In genomic region chr12:56127485-56127887, GRCh38 we compare ENCODE assay signal across 8 cellular contexts. TPM values are rescaled to one million over a fixed set of nuclear protein-coding genes. Genes with fewer than 3 reads are reported as not detected.
DNase-seq lines count a peak whose midpoint lies in the region; ATAC-seq and TF ChIP-seq lines count a peak whose summit lies in the region.

No MANE protein-coding gene starts in this region.

- peaks cover 0 to 15% (median 0%) of the 10 kb centered on the region in 3 donors for H3K36me3 ChIP-seq in Peyer's patch
- H3K36me3 ChIP-seq in parathyroid adenoma (ENCODE audit: control insufficient read depth, insufficient read depth, low read length): no peaks in the 10 kb centered on the region

- H3K79me2 ChIP-seq in parathyroid adenoma: no peaks in the 10 kb centered on the region

- H3K4me2 ChIP-seq in parathyroid adenoma (ENCODE audit: low read length): peak overlapping the region; percentile 90

- no peak for ATAC-seq in GM21360 (IDR thresholded peaks at IDR 0.05; ENCODE audit: unreplicated experiment)

- DNase-seq in Calu3: no peak
- no peak for DNase-seq in Peyer's patch
- DNase-seq in epithelial cell of esophagus (ENCODE audit: low read depth): no peak
- no peak for DNase-seq in hippocampal formation (lab: John Stamatoyannopoulos, UW)
- DNase-seq in NCI-H1436 (lab: John Stamatoyannopoulos, UW): no peak
- DNase-seq in NOMO-1 treated with dmso at 0.1 percent for 144 hours (lab: John Stamatoyannopoulos, UW; ENCODE audit: unreplicated experiment): no peak

- H3K36me3 Mint-ChIP-seq in Calu3 (ENCODE audit: insufficient read depth, unreplicated experiment): peaks cover 58% of the 10 kb centered on the region

- no peaks in the 10 kb centered on the region for H3K9me3 ChIP-seq in Peyer's patch
- no peaks in the 10 kb centered on the region for H3K9me3 ChIP-seq in parathyroid adenoma (ENCODE audit: control insufficient read depth, low read length)

- no TSS peak for BruUV-seq in Calu3 (replicated peaks; lab: Mats Ljungman, UMichigan)

- H3K27me3 Mint-ChIP-seq in Calu3 (ENCODE audit: unreplicated experiment): no peaks in the 10 kb centered on the region

- H3K4me3 ChIP-seq in Peyer's patch (peak overlapping the region in 3 of 4 donors; percentile 82 to 93 (median 88)), epithelial cell of esophagus (ENCODE audit: low read length) (peak overlapping the region; percentile 93), parathyroid adenoma (ENCODE audit: low read depth, low read length) (peak overlapping the region; percentile 82)

- H3K4me1 ChIP-seq in Peyer's patch (peaks cover 4 to 35% (median 17%) of the 10 kb centered on the region in 4 donors), parathyroid adenoma (peaks cover 17% of the 10 kb centered on the region)

- H3K27ac ChIP-seq in Peyer's patch (peak overlapping the region; percentile 52 to 96 (median 80)), parathyroid adenoma (peak overlapping the region; percentile 55)

- intact Hi-C loops in Calu3 (cut with micrococcal nuclease; ENCODE audit: unreplicated experiment): loop anchor here (2.0 to 10.0 kb wide), 3 partner anchors 31 to 337 kb away; partner anchors contain the start of genes MYL6 and SPRYD4

- H3K4me3 Mint-ChIP-seq in Calu3 (ENCODE audit: low read depth, unreplicated experiment): peak overlapping the region; percentile 98

- no peaks in the 10 kb centered on the region for H3K9me3 Mint-ChIP-seq in Calu3 (ENCODE audit: low read depth, unreplicated experiment)

- peak overlapping the region; percentile 72 for H3K27ac Mint-ChIP-seq in Calu3 (ENCODE audit: unreplicated experiment)

- H3K27me3 ChIP-seq in Peyer's patch (no peaks in the 10 kb centered on the region), parathyroid adenoma (ENCODE audit: control insufficient read depth, insufficient read depth, low read length) (no peaks in the 10 kb centered on the region)

- peaks cover 35% of the 10 kb centered on the region for H3K4me1 Mint-ChIP-seq in Calu3 (ENCODE audit: low read depth, unreplicated experiment)

- TF ChIP-seq CTCF in Calu3 (IDR thresholded peaks at IDR 0.05; ENCODE audit: unreplicated experiment) (no peak), Peyer's patch (IDR thresholded peaks at IDR 0.05) (peak in 1 of 6 experiments; percentile 9), epithelial cell of esophagus (IDR thresholded peaks at IDR 0.05; ENCODE audit: insufficient read depth, low read depth, low read length, missing control alignments) (no peak), parathyroid adenoma (IDR thresholded peaks at IDR 0.05) (no peak)

- CTCF ChIA-PET in Calu3 (lab: Charles Lee): interaction anchor here (0.5 to 4.8 kb wide), 13 partner anchors 9 to 509 kb away, joined by 3 to 25 read pairs (median 5); partner anchors contain the start of genes ANKRD52, MYL6, MYL6B and RNF41

- TF ChIP-seq POLR2A in Peyer's patch (IDR thresholded peaks at IDR 0.05): no peak

- no peak overlapping the region for H3K9ac ChIP-seq in parathyroid adenoma

- no peak overlapping the region for H2AFZ ChIP-seq in parathyroid adenoma

RNA-seq across cellular contexts. Expression of gene ESYT1, which starts 0.6 kb away (rescaled TPM):
- 72.7 and 91.1 TPM in 2 replicates for total RNA-seq in Calu3 (2022)
- total RNA-seq in Peyer's patch: 10 to 100 TPM; 36.3 to 62.7 (median 53.2) TPM

RNA-seq across cellular contexts. Expression of gene ZC3H10, which starts 9.4 kb away (rescaled TPM):
- 6.6 and 8.2 TPM in 2 replicates for total RNA-seq in Calu3 (2022)
- 1 to 10 TPM; 2.0 to 5.5 (median 3.8) TPM for total RNA-seq in Peyer's patch

RNA-seq across cellular contexts. Expression of gene RPL41, which starts 11.1 kb away (rescaled TPM):
- total RNA-seq in Calu3 (2022) (2,379 and 2,426 TPM in 2 replicates), Peyer's patch (1,000 to 10,000 TPM; 1,852 to 2,996 (median 2,194) TPM)

RNA-seq across cellular contexts. Expression of gene PA2G4, which starts 23.1 kb away (rescaled TPM):
- total RNA-seq in Calu3 (2022): 229 and 233 TPM in 2 replicates
- total RNA-seq in Peyer's patch: 100 to 1,000 TPM in 1 of 4 donors, 10 to 100 TPM in 3; 34.3 to 221 (median 48.7) TPM

RNA-seq across cellular contexts. Expression of gene MYL6B, which starts 24.9 kb away (rescaled TPM):
- 52.4 and 53.7 TPM in 2 replicates for total RNA-seq in Calu3 (2022)
- 10 to 100 TPM; 16.0 to 46.2 (median 21.3) TPM for total RNA-seq in Peyer's patch
